In the genomic region with DNA sequence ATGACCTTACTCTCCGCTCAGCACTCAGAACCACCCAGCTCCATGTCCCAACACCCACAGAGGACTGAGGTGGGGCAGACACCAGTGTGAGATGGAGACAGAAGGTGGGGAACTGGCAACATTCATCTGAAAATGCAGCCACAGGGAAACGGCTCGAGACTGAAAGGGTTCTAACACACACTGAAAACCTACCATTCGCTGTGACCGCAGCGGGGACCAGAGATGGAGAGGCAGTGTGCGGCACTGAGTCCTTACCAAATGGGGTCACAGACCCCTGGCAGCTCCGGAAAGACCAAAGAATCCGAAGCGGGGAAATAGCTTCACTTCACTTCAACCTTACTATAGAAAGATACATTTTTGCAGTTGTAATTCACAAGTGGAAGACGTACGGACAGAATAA, we compare ENCODE assay signal across 17 cellular contexts. TPM values are rescaled to one million over a fixed set of nuclear protein-coding genes. Genes with fewer than 3 reads are reported as not detected.
DNase-seq lines count a peak whose midpoint lies in the region; ATAC-seq and TF ChIP-seq lines count a peak whose summit lies in the region.
"Had no signal": no experiment of that assay in that cellular context is flagged by ENCODE, and none has a peak within 500 bp of the region (broad histone marks: within the 10 kb centered on the region; RNA-seq: fewer than 3 reads in every experiment).

No MANE protein-coding gene starts in this region.

- peak; percentile 37 for DNase-seq in natural killer cell treated with Interleukin-12 subunit alpha and Interleukin-12 subunit beta and Interleukin-15 and Interleukin-18, amount 100 ng/mL, for 72 hours (ENCODE audit: low spot score)
- DNase-seq in natural killer cell (no peak), glutamatergic neuron (no peak), psoas muscle (no peak), aorta (peak in 1 of 2 donors; percentile 35)
- no peak for DNase-seq in activated CD4-positive, alpha-beta T cell treated with anti-CD3 and anti-CD28 coated beads, Interleukin-2, amount 50 U/mL, for 48 hours
- DNase-seq: activated CD4-positive, alpha-beta memory T cell treated with anti-CD3 and anti-CD28 coated beads for 36 hours; amniotic stem cell; CD8-positive, alpha-beta memory T cell; KBM-7; NCI-H1105 treated with DMSO at 0.1 percent for 48 hours; spleen; stimulated activated naive CD8-positive, alpha-beta T cell treated with anti-CD3 and anti-CD28 coated beads, Interleukin-15, Interleukin-2, amounts not matched to agents 100 U/mL and 50 U/mL, for 24 hours had no signal

- H3K4me1 Mint-ChIP-seq in natural killer cell treated with Interleukin-12 subunit alpha and Interleukin-12 subunit beta and Interleukin-15 and Interleukin-18, amount 100 ng/mL, for 72 hours (ENCODE audit: low read depth in 2 of 2) = peaks cover under 1 to 22% of the 10 kb centered on the region in 2 donors
- peaks cover 17% of the 10 kb centered on the region in 2 donors for H3K4me1 Mint-ChIP-seq in natural killer cell
- H3K4me1 Mint-ChIP-seq in glutamatergic neuron (ENCODE audit: low read depth, unreplicated experiment) = peaks cover 16% of the 10 kb centered on the region

- H3K27me3 ChIP-seq in psoas muscle (ENCODE audit: insufficient read depth in 3 of 3, low read length in 2 of 3) (no peaks in the 10 kb centered on the region), aorta (ENCODE audit: control insufficient read depth in 1 of 2, insufficient read depth in 2 of 2, low read length in 1 of 2) (no peaks in the 10 kb centered on the region)
- H3K27me3 ChIP-seq: spleen had no signal

- 89 to 94% (median 91%) methylated on average over 12 of the region's 12 CpGs for WGBS in psoas muscle, 3 donors
- WGBS in aorta, 2 donors = 92% methylated on average over 12 of the region's 12 CpGs

- H3K4me1 ChIP-seq in psoas muscle (peaks cover 58% of the 10 kb centered on the region), aorta (ENCODE audit: control insufficient read depth in 1 of 2, insufficient read depth in 2 of 2, low read length in 2 of 2) (no peaks in the 10 kb centered on the region)

- H3K9me3 Mint-ChIP-seq in natural killer cell treated with Interleukin-12 subunit alpha and Interleukin-12 subunit beta and Interleukin-15 and Interleukin-18, amount 100 ng/mL, for 72 hours = no peaks in the 10 kb centered on the region
- H3K9me3 Mint-ChIP-seq in natural killer cell = no peaks in the 10 kb centered on the region
- peaks cover 2% of the 10 kb centered on the region for H3K9me3 Mint-ChIP-seq in glutamatergic neuron (ENCODE audit: unreplicated experiment)
- H3K9me3 Mint-ChIP-seq: activated CD4-positive, alpha-beta memory T cell treated with anti-CD3 and anti-CD28 coated beads for 36 hours; activated T-helper 1 cell treated with anti-CD3 and anti-CD28 coated beads, Interleukin-12 subunit alpha, Interleukin-12 subunit beta, Interleukin-2, Interleukin-4 antibody, amounts not matched to agents 30 ng/mL and 10 ng/mL and 1 ng/mL, durations not matched to agents 14 hours and 24 hours and 36 hours; CD8-positive, alpha-beta memory T cell; memory B cell had no signal

- no peak overlapping the region for H3K27ac Mint-ChIP-seq in natural killer cell treated with Interleukin-12 subunit alpha and Interleukin-12 subunit beta and Interleukin-15 and Interleukin-18, amount 100 ng/mL, for 72 hours
- H3K27ac Mint-ChIP-seq in natural killer cell (no peak overlapping the region), glutamatergic neuron (ENCODE audit: unreplicated experiment) (peak overlapping the region; percentile 52)
- H3K27ac Mint-ChIP-seq: activated CD4-positive, alpha-beta memory T cell treated with anti-CD3 and anti-CD28 coated beads for 36 hours; activated T-helper 1 cell treated with anti-CD3 and anti-CD28 coated beads, Interleukin-12 subunit alpha, Interleukin-12 subunit beta, Interleukin-2, Interleukin-4 antibody, amounts not matched to agents 30 ng/mL and 10 ng/mL and 1 ng/mL, durations not matched to agents 14 hours and 24 hours and 36 hours; memory B cell had no signal

- TF ChIP-seq CTCF in natural killer cell (IDR thresholded peaks at IDR 0.05) (no peak), glutamatergic neuron (IDR thresholded peaks at IDR 0.05; ENCODE audit: partially characterized antibody, unreplicated experiment) (no peak), psoas muscle (IDR thresholded peaks at IDR 0.05) (no peak)

- no peaks in the 10 kb centered on the region for H3K36me3 ChIP-seq in psoas muscle (ENCODE audit: insufficient read depth in 1 of 2, low read depth in 1 of 2)
- no peaks in the 10 kb centered on the region for H3K36me3 ChIP-seq in aorta (ENCODE audit: control insufficient read depth in 1 of 2, insufficient read depth in 2 of 2, low read length in 1 of 2)

- no peak overlapping the region for H3K4me3 Mint-ChIP-seq in natural killer cell treated with Interleukin-12 subunit alpha and Interleukin-12 subunit beta and Interleukin-15 and Interleukin-18, amount 100 ng/mL, for 72 hours
- H3K4me3 Mint-ChIP-seq in natural killer cell = no peak overlapping the region
- H3K4me3 Mint-ChIP-seq in glutamatergic neuron (ENCODE audit: unreplicated experiment) = no peak overlapping the region
- H3K4me3 Mint-ChIP-seq: activated CD4-positive, alpha-beta memory T cell treated with anti-CD3 and anti-CD28 coated beads for 36 hours; activated T-helper 1 cell treated with anti-CD3 and anti-CD28 coated beads, Interleukin-12 subunit alpha, Interleukin-12 subunit beta, Interleukin-2, Interleukin-4 antibody, amounts not matched to agents 30 ng/mL and 10 ng/mL and 1 ng/mL, durations not matched to agents 14 hours and 24 hours and 36 hours; CD8-positive, alpha-beta memory T cell; memory B cell had no signal

- ATAC-seq in natural killer cell treated with Interleukin-12 subunit alpha and Interleukin-12 subunit beta and Interleukin-15 and Interleukin-18, amount 100 ng/mL, for 72 hours = no peak
- no peak for ATAC-seq in natural killer cell
- peak in 1 of 4 donors; percentile 28 for ATAC-seq in psoas muscle
- ATAC-seq in aorta (ENCODE audit: low FRiP score) = no peak
- no peak for ATAC-seq in HG02840 (IDR thresholded peaks at IDR 0.05; ENCODE audit: low FRiP score, unreplicated experiment)
- no peak for ATAC-seq in HG02973 (IDR thresholded peaks at IDR 0.05; ENCODE audit: unreplicated experiment)
- ATAC-seq: stimulated activated naive CD8-positive, alpha-beta T cell treated with anti-CD3 and anti-CD28 coated beads, Interleukin-15, Interleukin-2, amounts not matched to agents 100 U/mL and 50 U/mL, for 24 hours had no signal

- H3K27ac ChIP-seq in psoas muscle = peak overlapping the region; percentile 85
- H3K27ac ChIP-seq in aorta (ENCODE audit: low read depth in 1 of 2, low read length in 2 of 2) = peak overlapping the region; percentile 48 to 51

- no peaks in the 10 kb centered on the region for H3K27me3 Mint-ChIP-seq in natural killer cell treated with Interleukin-12 subunit alpha and Interleukin-12 subunit beta and Interleukin-15 and Interleukin-18, amount 100 ng/mL, for 72 hours
- no peaks in the 10 kb centered on the region for H3K27me3 Mint-ChIP-seq in natural killer cell (ENCODE audit: low read depth in 2 of 2)
- H3K27me3 Mint-ChIP-seq in glutamatergic neuron (ENCODE audit: unreplicated experiment) = peaks cover 6% of the 10 kb centered on the region
- H3K27me3 Mint-ChIP-seq: activated CD4-positive, alpha-beta memory T cell treated with anti-CD3 and anti-CD28 coated beads for 36 hours; CD8-positive, alpha-beta memory T cell; memory B cell had no signal

- H3K9me3 ChIP-seq in psoas muscle = no peaks in the 10 kb centered on the region
- H3K9me3 ChIP-seq in aorta (ENCODE audit: control insufficient read depth, low read length) = no peaks in the 10 kb centered on the region
- H3K9me3 ChIP-seq: spleen had no signal

- no peak overlapping the region for H3K4me3 ChIP-seq in psoas muscle
- no peak overlapping the region for H3K4me3 ChIP-seq in aorta (ENCODE audit: low read length in 2 of 2)
- H3K4me3 ChIP-seq: spleen had no signal

- no peaks in the 10 kb centered on the region for H3K36me3 Mint-ChIP-seq in natural killer cell treated with Interleukin-12 subunit alpha and Interleukin-12 subunit beta and Interleukin-15 and Interleukin-18, amount 100 ng/mL, for 72 hours
- no peaks in the 10 kb centered on the region for H3K36me3 Mint-ChIP-seq in natural killer cell
- H3K36me3 Mint-ChIP-seq in glutamatergic neuron (ENCODE audit: unreplicated experiment) = no peaks in the 10 kb centered on the region
- H3K36me3 Mint-ChIP-seq: activated CD4-positive, alpha-beta memory T cell treated with anti-CD3 and anti-CD28 coated beads for 36 hours had no signal

- intact Hi-C loops in natural killer cell (cut with micrococcal nuclease) (no loop called here), psoas muscle (cut with DNase I) (no loop called here), aorta (cut with DNase I) (no loop called here)

RNA-seq across cellular contexts. Expression of a gene that starts 9.6 kb away (rescaled TPM):
- 10 to 100 TPM; 27.4 to 29.6 TPM for total RNA-seq in natural killer cell treated with Interleukin-12 subunit alpha and Interleukin-12 subunit beta and Interleukin-15 and Interleukin-18, amount 100 ng/mL, for 72 hours
- 10 to 100 TPM; 36.1 to 48.0 (median 47.0) TPM for total RNA-seq in natural killer cell
- total RNA-seq in glutamatergic neuron (ENCODE audit: unreplicated experiment) = 34.4 TPM
- 10 to 100 TPM; 15.4 to 29.5 (median 23.2) TPM for total RNA-seq in psoas muscle
- 10 to 100 TPM in 2 of 3 donors, 1 to 10 TPM in 1; 8.7 to 25.4 (median 14.1) TPM for polyA plus RNA-seq in psoas muscle
- 10 to 100 TPM; 30.4 to 30.8 TPM for total RNA-seq in aorta
- 10 to 100 TPM in 1 of 2 donors, 1 to 10 TPM in 1; 9.2 to 14.9 TPM for polyA plus RNA-seq in aorta

RNA-seq across cellular contexts. Expression of a gene that starts 9.9 kb away (rescaled TPM):
- total RNA-seq in natural killer cell treated with Interleukin-12 subunit alpha and Interleukin-12 subunit beta and Interleukin-15 and Interleukin-18, amount 100 ng/mL, for 72 hours = 10 to 100 TPM; 35.8 to 38.3 TPM
- total RNA-seq in natural killer cell = 10 to 100 TPM; 22.2 to 32.0 (median 24.9) TPM
- 54.9 TPM for total RNA-seq in glutamatergic neuron (ENCODE audit: unreplicated experiment)
- total RNA-seq in psoas muscle = 100 to 1,000 TPM in 1 of 4 donors, 10 to 100 TPM in 3; 73.6 to 101 (median 80.0) TPM
- 100 to 1,000 TPM; 118 to 171 (median 141) TPM for polyA plus RNA-seq in psoas muscle
- 10 to 100 TPM; 27.6 to 33.3 TPM for total RNA-seq in aorta
- 10 to 100 TPM; 44.2 to 71.7 TPM for polyA plus RNA-seq in aorta

RNA-seq across cellular contexts. Expression of a gene that starts 23.8 kb away (rescaled TPM):
- 10 to 100 TPM; 13.2 to 29.7 TPM for total RNA-seq in natural killer cell treated with Interleukin-12 subunit alpha and Interleukin-12 subunit beta and Interleukin-15 and Interleukin-18, amount 100 ng/mL, for 72 hours
- total RNA-seq in natural killer cell (1 to 10 TPM; 8.1 to 9.4 (median 9.1) TPM), glutamatergic neuron (ENCODE audit: unreplicated experiment) (7.8 TPM), psoas muscle (10 to 100 TPM in 1 of 4 donors, 1 to 10 TPM in 3; 6.5 to 12.7 (median 7.8) TPM), aorta (10 to 100 TPM; 11.4 to 11.8 TPM)
- polyA plus RNA-seq in psoas muscle (10 to 100 TPM; 13.1 to 29.5 (median 13.3) TPM), aorta (10 to 100 TPM in 1 of 2 donors, 1 to 10 TPM in 1; 6.4 to 12.4 TPM)

RNA-seq across cellular contexts. Expression of a gene that starts 30.2 kb away (rescaled TPM):
- total RNA-seq in natural killer cell treated with Interleukin-12 subunit alpha and Interleukin-12 subunit beta and Interleukin-15 and Interleukin-18, amount 100 ng/mL, for 72 hours = 1 to 10 TPM; 3.0 to 4.6 TPM
- total RNA-seq in natural killer cell = 10 to 100 TPM in 1 of 3 donors, 1 to 10 TPM in 2; 4.0 to 37.4 (median 9.0) TPM
- 2,561 TPM for total RNA-seq in glutamatergic neuron (ENCODE audit: unreplicated experiment)
- total RNA-seq in psoas muscle = 100 to 1,000 TPM in 1 of 4 donors, 10 to 100 TPM in 3; 19.5 to 116 (median 33.0) TPM
- 100 to 1,000 TPM in 1 of 3 donors, 10 to 100 TPM in 2; 21.2 to 383 (median 67.0) TPM for polyA plus RNA-seq in psoas muscle
- 100 to 1,000 TPM in 1 of 2 donors, 10 to 100 TPM in 1; 78.1 to 109 TPM for total RNA-seq in aorta
- polyA plus RNA-seq in aorta = 10 to 100 TPM; 46.6 to 91.3 TPM
